In genomic region chr6:53466257-53466656, GRCh38 we compare ENCODE assay signal across 1 cellular context.
TF ChIP-seq lines count a peak whose summit lies in the region.

No MANE protein-coding gene starts in this region.

TF ChIP-seq in GM23338, 12 proteins besides CTCF, POLR2A, EP300 and RAD21 (continued from another document):
- TF ChIP-seq, protein P1, sequence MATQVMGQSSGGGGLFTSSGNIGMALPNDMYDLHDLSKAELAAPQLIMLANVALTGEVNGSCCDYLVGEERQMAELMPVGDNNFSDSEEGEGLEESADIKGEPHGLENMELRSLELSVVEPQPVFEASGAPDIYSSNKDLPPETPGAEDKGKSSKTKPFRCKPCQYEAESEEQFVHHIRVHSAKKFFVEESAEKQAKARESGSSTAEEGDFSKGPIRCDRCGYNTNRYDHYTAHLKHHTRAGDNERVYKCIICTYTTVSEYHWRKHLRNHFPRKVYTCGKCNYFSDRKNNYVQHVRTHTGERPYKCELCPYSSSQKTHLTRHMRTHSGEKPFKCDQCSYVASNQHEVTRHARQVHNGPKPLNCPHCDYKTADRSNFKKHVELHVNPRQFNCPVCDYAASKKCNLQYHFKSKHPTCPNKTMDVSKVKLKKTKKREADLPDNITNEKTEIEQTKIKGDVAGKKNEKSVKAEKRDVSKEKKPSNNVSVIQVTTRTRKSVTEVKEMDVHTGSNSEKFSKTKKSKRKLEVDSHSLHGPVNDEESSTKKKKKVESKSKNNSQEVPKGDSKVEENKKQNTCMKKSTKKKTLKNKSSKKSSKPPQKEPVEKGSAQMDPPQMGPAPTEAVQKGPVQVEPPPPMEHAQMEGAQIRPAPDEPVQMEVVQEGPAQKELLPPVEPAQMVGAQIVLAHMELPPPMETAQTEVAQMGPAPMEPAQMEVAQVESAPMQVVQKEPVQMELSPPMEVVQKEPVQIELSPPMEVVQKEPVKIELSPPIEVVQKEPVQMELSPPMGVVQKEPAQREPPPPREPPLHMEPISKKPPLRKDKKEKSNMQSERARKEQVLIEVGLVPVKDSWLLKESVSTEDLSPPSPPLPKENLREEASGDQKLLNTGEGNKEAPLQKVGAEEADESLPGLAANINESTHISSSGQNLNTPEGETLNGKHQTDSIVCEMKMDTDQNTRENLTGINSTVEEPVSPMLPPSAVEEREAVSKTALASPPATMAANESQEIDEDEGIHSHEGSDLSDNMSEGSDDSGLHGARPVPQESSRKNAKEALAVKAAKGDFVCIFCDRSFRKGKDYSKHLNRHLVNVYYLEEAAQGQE (IDR thresholded peaks at IDR 0.05; ENCODE audit: unreplicated experiment) = no peak
- TF ChIP-seq, protein P2, sequence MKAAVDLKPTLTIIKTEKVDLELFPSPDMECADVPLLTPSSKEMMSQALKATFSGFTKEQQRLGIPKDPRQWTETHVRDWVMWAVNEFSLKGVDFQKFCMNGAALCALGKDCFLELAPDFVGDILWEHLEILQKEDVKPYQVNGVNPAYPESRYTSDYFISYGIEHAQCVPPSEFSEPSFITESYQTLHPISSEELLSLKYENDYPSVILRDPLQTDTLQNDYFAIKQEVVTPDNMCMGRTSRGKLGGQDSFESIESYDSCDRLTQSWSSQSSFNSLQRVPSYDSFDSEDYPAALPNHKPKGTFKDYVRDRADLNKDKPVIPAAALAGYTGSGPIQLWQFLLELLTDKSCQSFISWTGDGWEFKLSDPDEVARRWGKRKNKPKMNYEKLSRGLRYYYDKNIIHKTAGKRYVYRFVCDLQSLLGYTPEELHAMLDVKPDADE (IDR thresholded peaks at IDR 0.05) = no peak
- no peak for TF ChIP-seq POLR2AphosphoS5 (IDR thresholded peaks at IDR 0.05; ENCODE audit: low read depth)
- no peak for TF ChIP-seq NANOG (IDR thresholded peaks at IDR 0.05; ENCODE audit: borderline replicate concordance)
- TF ChIP-seq CREB1 (CRISPR knock-in tag; IDR thresholded peaks at IDR 0.05; ENCODE audit: low read depth) = no peak
TF ChIP-seq in GM23338: peak in this region for 0.
